In the genomic region with DNA sequence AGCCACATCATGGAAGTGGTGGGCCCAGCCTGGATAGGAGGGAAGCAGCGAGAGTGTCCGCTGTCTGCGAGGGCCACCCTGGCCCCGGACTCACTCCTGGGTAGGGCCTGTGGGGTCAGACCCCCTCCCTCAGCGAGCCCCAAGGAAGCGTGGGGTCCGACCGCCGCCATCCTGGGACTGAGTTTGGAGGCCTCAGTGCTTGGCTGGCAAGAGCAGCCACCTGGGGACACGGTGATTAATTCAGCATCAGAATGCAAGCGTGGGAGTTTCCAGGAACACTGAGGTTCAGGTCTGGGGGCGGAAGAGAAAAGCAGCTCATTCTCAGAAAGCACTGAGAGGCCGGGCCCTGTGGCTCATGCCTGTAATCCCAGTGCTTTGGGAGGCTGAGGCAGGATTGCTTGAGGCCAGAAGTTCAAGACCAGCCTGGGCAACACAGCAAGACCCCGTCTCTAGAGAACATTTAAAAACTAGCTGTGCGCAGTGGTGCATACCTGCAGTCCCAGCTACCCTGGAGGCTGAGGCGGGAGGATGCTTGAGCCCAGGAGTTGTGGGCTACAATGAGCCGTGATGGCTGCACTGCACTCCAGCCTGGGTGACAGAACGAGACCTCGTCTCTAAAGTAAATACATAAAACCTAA, we compare ENCODE assay signal across 13 cellular contexts. TPM values are rescaled to one million over a fixed set of nuclear protein-coding genes. Genes with fewer than 3 reads are reported as not detected.
DNase-seq lines count a peak whose midpoint lies in the region; ATAC-seq and TF ChIP-seq lines count a peak whose summit lies in the region.
"Had no signal": no experiment of that assay in that cellular context is flagged by ENCODE, and none has a peak within 500 bp of the region (broad histone marks: within the 10 kb centered on the region; RNA-seq: fewer than 3 reads in every experiment).

No MANE protein-coding gene starts in this region.

- no peaks in the 10 kb centered on the region for H3K79me2 ChIP-seq in mammary epithelial cell (ENCODE audit: insufficient read depth, low read length)

- no peaks in the 10 kb centered on the region for H3K27me3 Mint-ChIP-seq in activated CD4-positive, alpha-beta T cell treated with anti-CD3 and anti-CD28 coated beads, Interleukin-2, amount 10 ng/mL, durations not matched to agents 7 days and 5 days
- H3K27me3 Mint-ChIP-seq in CD8-positive, alpha-beta T cell (ENCODE audit: low read depth), result no peaks in the 10 kb centered on the region
- H3K27me3 Mint-ChIP-seq: brain had no signal

- POLR2A ChIA-PET in activated CD4-positive, alpha-beta T cell treated with anti-CD3 and anti-CD28 coated beads, Interleukin-2, amount 10 ng/mL, durations not matched to agents 7 days and 5 days (lab: Charles Lee), result no interaction called here
- POLR2A ChIA-PET in CD8-positive, alpha-beta T cell (lab: Charles Lee), result no interaction called here

- CTCF ChIA-PET in activated CD4-positive, alpha-beta T cell treated with anti-CD3 and anti-CD28 coated beads, Interleukin-2, amount 10 ng/mL, durations not matched to agents 7 days and 5 days (lab: Charles Lee), result interaction anchor here (0.8 to 1.6 kb wide), 4 partner anchors 10 to 71 kb away, joined by 3 to 4 read pairs (median 3); no protein-coding TSS in a partner anchor
- CTCF ChIA-PET in mammary epithelial cell (lab: Charles Lee; ENCODE audit: low non-redundant PET), result no interaction called here
- CTCF ChIA-PET in CD8-positive, alpha-beta T cell (lab: Charles Lee), result interaction anchor here (1.5 kb wide), 1 partner anchor 60 kb away, joined by 3 read pairs; no protein-coding TSS in a partner anchor

- no peak for TF ChIP-seq POLR2A in upper lobe of left lung (IDR thresholded peaks at IDR 0.05)

- no peak overlapping the region for H3K4me2 ChIP-seq in mammary epithelial cell (ENCODE audit: insufficient read depth, low read depth, low read length)
- H3K4me2 ChIP-seq: BLaER1 had no signal

- dilution Hi-C loops in mammary epithelial cell (cut with HindIII; ENCODE audit: low sequenced_read_pairs), result no loop called here

- DNase-seq in GM12865 (ENCODE audit: low read depth) (peak; percentile 69), mammary epithelial cell (peak; percentile 75), DMS114 treated with DMSO at 0.1 percent for 48 hours (lab: John Stamatoyannopoulos, UW; ENCODE audit: unreplicated experiment) (no peak), DMS153 (lab: John Stamatoyannopoulos, UW) (no peak), upper lobe of left lung (no peak)
- no peak for DNase-seq in activated CD4-positive, alpha-beta T cell treated with anti-CD3 and anti-CD28 coated beads, Interleukin-2, amount 10 ng/mL, durations not matched to agents 7 days and 5 days
- peak; percentile 61 for DNase-seq in stimulated activated CD4-positive, alpha-beta T cell treated with anti-CD3 and anti-CD28 coated beads, Interleukin-2, amount 100 ng/mL, for 4 hours (ENCODE audit: low read depth)
- DNase-seq in CD8-positive, alpha-beta T cell, result no peak
- DNase-seq: NCI-H1694 treated with DMSO at 0.1 percent for 48 hours had no signal

- 55% methylated on average over 19 of the region's 19 CpGs for WGBS in mammary epithelial cell (ENCODE audit: low coverage, missing lambda C conversion rate)
- WGBS in upper lobe of left lung, 2 donors, result 92 to 97% methylated on average over 15 to 19 of the region's 19 CpGs

- peaks cover 3% of the 10 kb centered on the region for H4K20me1 ChIP-seq in mammary epithelial cell (ENCODE audit: insufficient read depth, low read length)

- H3K36me3 Mint-ChIP-seq in activated CD4-positive, alpha-beta T cell treated with anti-CD3 and anti-CD28 coated beads, Interleukin-2, amount 10 ng/mL, durations not matched to agents 7 days and 5 days (ENCODE audit: low read depth), result no peaks in the 10 kb centered on the region
- peaks cover 6% of the 10 kb centered on the region for H3K36me3 Mint-ChIP-seq in CD8-positive, alpha-beta T cell

- H3K27ac ChIP-seq in mammary epithelial cell (ENCODE audit: insufficient read depth, low read depth, low read length) (no peak overlapping the region), upper lobe of left lung (no peak overlapping the region)
- H3K27ac ChIP-seq in CD8-positive, alpha-beta T cell (ENCODE audit: low read depth, low read length), result no peak overlapping the region
- H3K27ac ChIP-seq: BLaER1, neutrophil had no signal

- H3K9me3 ChIP-seq in mammary epithelial cell (replicated peaks; ENCODE audit: insufficient read depth, low read length), result no peaks in the 10 kb centered on the region
- H3K9me3 ChIP-seq in CD8-positive, alpha-beta T cell (ENCODE audit: low read length), result no peaks in the 10 kb centered on the region
- no peaks in the 10 kb centered on the region for H3K9me3 ChIP-seq in upper lobe of left lung
- H3K9me3 ChIP-seq: BLaER1, neutrophil had no signal

- no peak overlapping the region for H2AFZ ChIP-seq in mammary epithelial cell (ENCODE audit: low read depth, low read length)

- H3K4me3 ChIP-seq in GM12865 (ENCODE audit: low read depth, low read length), result no peak overlapping the region
- H3K4me3 ChIP-seq in mammary epithelial cell (replicated peaks in 1 of 3; ENCODE audit: insufficient read depth in 1 of 3, low read depth in 2 of 3, low read length in 3 of 3), result no peak overlapping the region
- H3K4me3 ChIP-seq in CD8-positive, alpha-beta T cell (ENCODE audit: low read depth, low read length), result no peak overlapping the region
- H3K4me3 ChIP-seq in upper lobe of left lung, result no peak overlapping the region
- H3K4me3 ChIP-seq: BLaER1 had no signal

- peak overlapping the region; percentile 22 for H3K27ac Mint-ChIP-seq in activated CD4-positive, alpha-beta T cell treated with anti-CD3 and anti-CD28 coated beads, Interleukin-2, amount 10 ng/mL, durations not matched to agents 7 days and 5 days
- H3K27ac Mint-ChIP-seq in CD8-positive, alpha-beta T cell, result no peak overlapping the region
- H3K27ac Mint-ChIP-seq: brain had no signal

- no peak overlapping the region for H3K4me3 Mint-ChIP-seq in activated CD4-positive, alpha-beta T cell treated with anti-CD3 and anti-CD28 coated beads, Interleukin-2, amount 10 ng/mL, durations not matched to agents 7 days and 5 days
- no peak overlapping the region for H3K4me3 Mint-ChIP-seq in CD8-positive, alpha-beta T cell
- H3K4me3 Mint-ChIP-seq: brain had no signal

- intact Hi-C loops in mammary epithelial cell (cut with micrococcal nuclease), result no loop called here
- intact Hi-C loops in CD8-positive, alpha-beta T cell (cut with DNase I, micrococcal nuclease), result no loop called here

- no peaks in the 10 kb centered on the region for H3K9me3 Mint-ChIP-seq in activated CD4-positive, alpha-beta T cell treated with anti-CD3 and anti-CD28 coated beads, Interleukin-2, amount 10 ng/mL, durations not matched to agents 7 days and 5 days
- no peaks in the 10 kb centered on the region for H3K9me3 Mint-ChIP-seq in CD8-positive, alpha-beta T cell

- no peak for TF ChIP-seq EP300 in upper lobe of left lung (IDR thresholded peaks at IDR 0.05)

- TF ChIP-seq CTCF in GM12865 (IDR thresholded peaks at IDR 0.05; ENCODE audit: insufficient read depth, low read depth, low read length, missing control alignments) (no peak), mammary epithelial cell (conservative IDR thresholded peaks at IDR 0.05 in 1 of 2, IDR thresholded peaks at IDR 0.05 in 1 of 2; ENCODE audit: extremely low read depth in 1 of 2, insufficient read depth in 1 of 2, low read depth in 1 of 2, low read length in 2 of 2) (no peak), upper lobe of left lung (IDR thresholded peaks at IDR 0.05) (no peak)
- no peak for TF ChIP-seq CTCF in CD8-positive, alpha-beta T cell (IDR thresholded peaks at IDR 0.05)

- no peak for ATAC-seq in CD8-positive, alpha-beta T cell
- no peak for ATAC-seq in upper lobe of left lung (ENCODE audit: low FRiP score in 2 of 2)
- ATAC-seq: esophagus mucosa had no signal

- no peak overlapping the region for H3K9ac ChIP-seq in mammary epithelial cell (ENCODE audit: insufficient read depth, low read length)
- H3K9ac ChIP-seq: BLaER1 had no signal

- TSS peak; percentile 91 for BruUV-seq in mammary epithelial cell (replicated peaks; lab: Mats Ljungman, UMichigan)

- H3K36me3 ChIP-seq in mammary epithelial cell (ENCODE audit: insufficient read depth, low read length), result no peaks in the 10 kb centered on the region
- H3K36me3 ChIP-seq in CD8-positive, alpha-beta T cell (ENCODE audit: insufficient read depth, low read length), result no peaks in the 10 kb centered on the region
- peaks cover 0 to 24% (median 11%) of the 10 kb centered on the region in 4 donors for H3K36me3 ChIP-seq in upper lobe of left lung

- in situ Hi-C loops in mammary epithelial cell (cut with MboI; ENCODE audit: low sequenced_read_pairs in 2 of 2), result no loop called here

- peaks cover 18% of the 10 kb centered on the region for H3K4me1 Mint-ChIP-seq in activated CD4-positive, alpha-beta T cell treated with anti-CD3 and anti-CD28 coated beads, Interleukin-2, amount 10 ng/mL, durations not matched to agents 7 days and 5 days
- H3K4me1 Mint-ChIP-seq in CD8-positive, alpha-beta T cell (ENCODE audit: low read depth), result no peaks in the 10 kb centered on the region
- H3K4me1 Mint-ChIP-seq: brain had no signal

- H3K27me3 ChIP-seq in mammary epithelial cell (ENCODE audit: insufficient read depth, low read length) (no peaks in the 10 kb centered on the region), upper lobe of left lung (no peaks in the 10 kb centered on the region)
- H3K27me3 ChIP-seq in CD8-positive, alpha-beta T cell (ENCODE audit: insufficient read depth, low read length), result no peaks in the 10 kb centered on the region
- H3K27me3 ChIP-seq: BLaER1, neutrophil had no signal

- peaks cover 30% of the 10 kb centered on the region for H3K4me1 ChIP-seq in mammary epithelial cell (ENCODE audit: insufficient read depth, low read length)
- no peaks in the 10 kb centered on the region for H3K4me1 ChIP-seq in CD8-positive, alpha-beta T cell (ENCODE audit: insufficient read depth, low read length)
- no peaks in the 10 kb centered on the region for H3K4me1 ChIP-seq in upper lobe of left lung

RNA-seq across cellular contexts. Expression of a gene that starts 18.3 kb away (rescaled TPM):
- total RNA-seq in activated CD4-positive, alpha-beta T cell treated with anti-CD3 and anti-CD28 coated beads, Interleukin-2, amount 10 ng/mL, durations not matched to agents 7 days and 5 days, result 10 to 100 TPM; 20.4 to 22.7 TPM
- total RNA-seq in mammary epithelial cell (10 to 100 TPM; 23.5 to 25.5 TPM), upper lobe of left lung (10 to 100 TPM; 29.9 to 39.7 (median 34.1) TPM)
- 6.0 TPM for polyA plus RNA-seq in mammary epithelial cell
- polyA minus RNA-seq in mammary epithelial cell, result 25.7 TPM
- 10 to 100 TPM; 16.4 to 20.8 TPM for total RNA-seq in CD8-positive, alpha-beta T cell

RNA-seq across cellular contexts. Expression of a gene that starts 35.6 kb away (rescaled TPM):
- total RNA-seq in activated CD4-positive, alpha-beta T cell treated with anti-CD3 and anti-CD28 coated beads, Interleukin-2, amount 10 ng/mL, durations not matched to agents 7 days and 5 days, result 10 to 100 TPM; 29.7 to 32.6 TPM
- 10 to 100 TPM; 39.2 to 43.4 TPM for total RNA-seq in mammary epithelial cell
- 48.8 TPM for polyA plus RNA-seq in mammary epithelial cell
- 47.1 TPM for polyA minus RNA-seq in mammary epithelial cell
- total RNA-seq in CD8-positive, alpha-beta T cell, result 10 to 100 TPM; 18.5 to 22.0 TPM
- total RNA-seq in upper lobe of left lung, result 10 to 100 TPM; 38.0 to 72.3 (median 49.3) TPM

Comparison
In these comparisons a context has a peak if more than half of its experiments do, and no peak if none do; other contexts are left out.
1. DNase-seq: peak in GM12865 (single experiment), mammary epithelial cell (single experiment) and stimulated activated CD4-positive, alpha-beta T cell treated with anti-CD3 and anti-CD28 coated beads, Interleukin-2, amount 100 ng/mL, for 4 hours (single experiment); none in activated CD4-positive, alpha-beta T cell treated with anti-CD3 and anti-CD28 coated beads, Interleukin-2, amount 10 ng/mL, durations not matched to agents 7 days and 5 days (single experiment), DMS114 treated with DMSO at 0.1 percent for 48 hours (single experiment), CD8-positive, alpha-beta T cell (0 of 7), DMS153 (single experiment) and upper lobe of left lung (0 of 2).